Comparison of ENCODE assay signal across 22 cellular contexts in genomic region chr19:48922548-48923490, GRCh38. TPM values are rescaled to one million over a fixed set of nuclear protein-coding genes. Genes with fewer than 3 reads are reported as not detected.
"Had no signal": no experiment of that assay in that cellular context is flagged by ENCODE, and none has a peak within 500 bp of the region (broad histone marks: within the 10 kb centered on the region; RNA-seq: fewer than 3 reads in every experiment).

No MANE protein-coding gene starts in this region.

- DNase-seq: anterior cingulate cortex; dorsolateral prefrontal cortex; esophagus squamous epithelium; foreskin fibroblast; glutamatergic neuron; immature natural killer cell; left cardiac atrium; lower lobe of right lung; naive B cell; nucleus accumbens; psoas muscle; sigmoid colon; stimulated activated CD4-positive, alpha-beta T cell treated with anti-CD3 and anti-CD28 coated beads, Interleukin-2, amount 100 ng/mL, for 48 hours; stomach had no signal

- H3K4me3 ChIP-seq: dorsolateral prefrontal cortex, esophagus squamous epithelium, lower lobe of right lung, psoas muscle, sigmoid colon, stomach, thoracic aorta had no signal

- H3K9me3 ChIP-seq: esophagus squamous epithelium, lower lobe of right lung, psoas muscle, sigmoid colon, stomach, thoracic aorta had no signal

- ATAC-seq: left cardiac atrium, lower lobe of right lung, psoas muscle had no signal

- H3K27ac ChIP-seq: dorsolateral prefrontal cortex, esophagus squamous epithelium, lower lobe of right lung, psoas muscle, sigmoid colon, stomach, thoracic aorta, VCaP had no signal

- H3K27ac Mint-ChIP-seq: activated naive CD4-positive, alpha-beta T cell treated with anti-CD3 and anti-CD28 coated beads, Interleukin-2, amount 50 U/mL, for 24 hours; activated T-helper 2 cell treated with anti-CD3 and anti-CD28 coated beads, Interferon-gamma antibody, Interleukin-2, Interleukin-4, amounts not matched to agents 10 μg/mL and 5 μg/mL and 100 μg/mL, durations not matched to agents 14 hours and 24 hours and 36 hours had no signal

- H3K27me3 ChIP-seq: dorsolateral prefrontal cortex, esophagus squamous epithelium, sigmoid colon, stomach had no signal

- H3K4me3 Mint-ChIP-seq: activated naive CD4-positive, alpha-beta T cell treated with anti-CD3 and anti-CD28 coated beads, Interleukin-2, amount 50 U/mL, for 24 hours; immature natural killer cell; naive B cell had no signal

- H3K4me1 Mint-ChIP-seq: immature natural killer cell had no signal

- FAIRE-seq: bronchial epithelial cell, endometrium had no signal

- H3K27me3 Mint-ChIP-seq: activated naive CD4-positive, alpha-beta T cell treated with anti-CD3 and anti-CD28 coated beads, Interleukin-2, amount 50 U/mL, for 24 hours; naive B cell had no signal

- H3K9me3 Mint-ChIP-seq: activated naive CD4-positive, alpha-beta T cell treated with anti-CD3 and anti-CD28 coated beads, Interleukin-2, amount 50 U/mL, for 24 hours; activated T-helper 2 cell treated with anti-CD3 and anti-CD28 coated beads, Interferon-gamma antibody, Interleukin-2, Interleukin-4, amounts not matched to agents 10 μg/mL and 5 μg/mL and 100 μg/mL, durations not matched to agents 14 hours and 24 hours and 36 hours; immature natural killer cell; naive B cell had no signal

RNA-seq across cellular contexts. Expression of gene DHDH, which starts 10.7 kb away (rescaled TPM):
- total RNA-seq: activated T-helper 2 cell treated with anti-CD3 and anti-CD28 coated beads, Interferon-gamma antibody, Interleukin-2, Interleukin-4, amounts not matched to agents 10 μg/mL and 5 μg/mL and 100 μg/mL, durations not matched to agents 14 hours and 24 hours and 36 hours; left cardiac atrium; sigmoid colon; ureter had no signal

RNA-seq across cellular contexts. Expression of gene TULP2, which starts 24.3 kb away (rescaled TPM):
- total RNA-seq: activated CD8-positive, alpha-beta memory T cell treated with anti-CD3 and anti-CD28 coated beads for 36 hours; activated T-helper 2 cell treated with anti-CD3 and anti-CD28 coated beads, Interferon-gamma antibody, Interleukin-2, Interleukin-4, amounts not matched to agents 10 μg/mL and 5 μg/mL and 100 μg/mL, durations not matched to agents 14 hours and 24 hours and 36 hours; bronchial epithelial cell; esophagus squamous epithelium; lower lobe of right lung; ureter had no signal
- polyA plus RNA-seq: immature natural killer cell, stomach had no signal
